Comparison of ENCODE assay signal across 13 cellular contexts in genomic region chr17:82527893-82528292, GRCh38. TPM values are rescaled to one million over a fixed set of nuclear protein-coding genes. Genes with fewer than 3 reads are reported as not detected.
DNase-seq lines count a peak whose midpoint lies in the region; ATAC-seq and TF ChIP-seq lines count a peak whose summit lies in the region.
"Had no signal": no experiment of that assay in that cellular context is flagged by ENCODE, and none has a peak within 500 bp of the region (broad histone marks: within the 10 kb centered on the region; RNA-seq: fewer than 3 reads in every experiment).

No MANE protein-coding gene starts in this region.

- H3K4me2 ChIP-seq in H9 (ENCODE audit: insufficient read depth, insufficient read length, low read length) (no peak overlapping the region), neural progenitor cell (no peak overlapping the region)

- H3K27ac ChIP-seq in H9 (ENCODE audit: insufficient read length, low read depth, low read length) (no peak overlapping the region), epithelial cell of prostate (peak overlapping the region; percentile 92), neural progenitor cell (peak overlapping the region; percentile 53)

- H3K79me1 ChIP-seq in H9 (ENCODE audit: insufficient read depth, low read depth, low read length, poor library complexity, severe bottlenecking): peaks cover 3% of the 10 kb centered on the region

- H3K4me3 ChIP-seq in neural progenitor cell: no peak overlapping the region

- H3T11ph ChIP-seq in H9 (ENCODE audit: low read length): no peak overlapping the region

- H3K36me3 ChIP-seq in neural progenitor cell: no peaks in the 10 kb centered on the region

- H3K23ac ChIP-seq in H9 (ENCODE audit: insufficient read length, low read depth, low read length): no peak overlapping the region

- no peaks in the 10 kb centered on the region for H3K9me3 Mint-ChIP-seq in H9
- H3K9me3 Mint-ChIP-seq in neural progenitor cell: peaks cover 2% of the 10 kb centered on the region
- H3K9me3 Mint-ChIP-seq: CD4-positive, CD25-positive, alpha-beta regulatory T cell; memory B cell had no signal

- H4K8ac ChIP-seq in H9 (replicated peaks; ENCODE audit: insufficient read length, low read depth, low read length): no peak overlapping the region

- peaks cover 24 to 41% of the 10 kb centered on the region in 2 experiments for H3K4me1 Mint-ChIP-seq in H9
- peaks cover 41% of the 10 kb centered on the region for H3K4me1 Mint-ChIP-seq in neural progenitor cell

- peak overlapping the region in 1 of 2 experiments; percentile 32; a peak in 1 of 5 replicates for H3K4me3 Mint-ChIP-seq in H9
- H3K4me3 Mint-ChIP-seq in neural progenitor cell: no peak overlapping the region
- H3K4me3 Mint-ChIP-seq: memory B cell had no signal

- H2BK20ac ChIP-seq in H9 (ENCODE audit: low read depth, low read length, poor library complexity, severe bottlenecking): no peak overlapping the region

- no peak overlapping the region for H3K14ac ChIP-seq in H9 (ENCODE audit: insufficient read depth, low read length)

- peak overlapping the region in 2 of 3 experiments; percentile 65 to 81; a peak in 3 of 7 replicates for H3K27ac Mint-ChIP-seq in H9
- H3K27ac Mint-ChIP-seq in neural progenitor cell: no peak overlapping the region
- H3K27ac Mint-ChIP-seq: memory B cell had no signal

- H4K5ac ChIP-seq in H9 (ENCODE audit: insufficient read length, low read depth, low read length): no peak overlapping the region

- ATAC-seq in stimulated activated naive CD8-positive, alpha-beta T cell treated with anti-CD3 and anti-CD28 coated beads, Interleukin-15, Interleukin-2, amounts not matched to agents 100 U/mL and 50 U/mL, for 24 hours: no peak
- no peak for ATAC-seq in GM19455 (IDR thresholded peaks at IDR 0.05; ENCODE audit: unreplicated experiment)
- ATAC-seq: activated CD4-positive, CD25-positive, alpha-beta regulatory T cell treated with anti-CD3 and anti-CD28 coated beads, Interleukin-2, amount 50 U/mL, for 24 hours had no signal

- no peak overlapping the region for H3K18ac ChIP-seq in H9 (ENCODE audit: insufficient read length, low read depth, low read length)

- H4K20me1 ChIP-seq in H9 (ENCODE audit: control insufficient read depth, insufficient read depth, insufficient read length) (peaks cover 3% of the 10 kb centered on the region), neural progenitor cell (ENCODE audit: low read depth) (peaks cover 98% of the 10 kb centered on the region)

- H2BK120ac ChIP-seq in H9 (ENCODE audit: low read depth, low read length, poor library complexity, severe bottlenecking): no peak overlapping the region

- H3K27me3 Mint-ChIP-seq in H9 (ENCODE audit: low read depth): no peaks in the 10 kb centered on the region; the same call in 1 of the 2 replicates
- H3K27me3 Mint-ChIP-seq in neural progenitor cell (ENCODE audit: insufficient read depth, low read depth): peaks cover 4% of the 10 kb centered on the region
- H3K27me3 Mint-ChIP-seq: CD4-positive, CD25-positive, alpha-beta regulatory T cell; memory B cell had no signal

- H3K9me3 ChIP-seq in H9 (ENCODE audit: control insufficient read depth, low read depth, low read length) (no peaks in the 10 kb centered on the region), neural progenitor cell (ENCODE audit: low read depth) (no peaks in the 10 kb centered on the region)

- H3K9ac ChIP-seq in H9 (ENCODE audit: extremely low read depth, insufficient read length, low read length) (no peak overlapping the region), neural progenitor cell (no peak overlapping the region)

- peaks cover 78% of the 10 kb centered on the region for H3K79me2 ChIP-seq in H9 (ENCODE audit: insufficient read depth, low read length)
- peaks cover 100% of the 10 kb centered on the region for H3K79me2 ChIP-seq in neural progenitor cell (ENCODE audit: low read depth)

- TF ChIP-seq CTCF in H9 (conservative IDR thresholded peaks at IDR 0.05) (no peak), neural progenitor cell (IDR thresholded peaks at IDR 0.05) (no peak)

- H2AFZ ChIP-seq in H9 (ENCODE audit: low read length): no peak overlapping the region
- no peak overlapping the region for H2AFZ ChIP-seq in neural progenitor cell (replicated peaks)

- DNase-seq in AG20443 (ENCODE audit: low spot score): peak; percentile 56
- no peak for DNase-seq in H9
- no peak for DNase-seq in epithelial cell of prostate (ENCODE audit: low read depth, low spot score)
- no peak for DNase-seq in neural progenitor cell (ENCODE audit: low spot score)
- DNase-seq in stimulated activated naive CD8-positive, alpha-beta T cell treated with anti-CD3 and anti-CD28 coated beads, Interleukin-15, Interleukin-2, amounts not matched to agents 100 U/mL and 50 U/mL, for 24 hours: no peak
- DNase-seq in activated CD4-positive, CD25-positive, alpha-beta regulatory T cell treated with anti-CD3 and anti-CD28 coated beads, Interleukin-2, amount 50 U/mL, for 72 hours: no peak
- DNase-seq in amniotic stem cell (lab: John Stamatoyannopoulos, UW): no peak
- DNase-seq: activated naive CD4-positive, alpha-beta T cell treated with Interleukin-2 at 50 U/mL for 16 hours; CD4-positive, CD25-positive, alpha-beta regulatory T cell; NCI-H1417 treated with DMSO at 0.1 percent for 48 hours had no signal

- no peak overlapping the region for H2BK15ac ChIP-seq in H9 (ENCODE audit: low read depth, low read length)

- H2BK5ac ChIP-seq in H9 (ENCODE audit: insufficient read length, low read length): no peak overlapping the region

- H3K36me3 Mint-ChIP-seq in H9 (ENCODE audit: insufficient read depth in 1 of 3, low read depth in 3 of 3) (peaks cover 6 to 9% (median 6%) of the 10 kb centered on the region in 3 experiments), neural progenitor cell (peaks cover 15% of the 10 kb centered on the region)
- H3K36me3 Mint-ChIP-seq: memory B cell had no signal

- no peak overlapping the region for H2BK12ac ChIP-seq in H9 (ENCODE audit: insufficient read length, low read depth, low read length)

- no peak overlapping the region for H2AK5ac ChIP-seq in H9 (ENCODE audit: insufficient read length, low read length)

- no peak overlapping the region for H3K56ac ChIP-seq in H9 (ENCODE audit: insufficient read length, low read depth, low read length)

- no peak overlapping the region for H4K91ac ChIP-seq in H9 (ENCODE audit: insufficient read length, low read depth, low read length)

- H3F3A ChIP-seq in neural progenitor cell (ENCODE audit: low read depth): peaks cover 22% of the 10 kb centered on the region

- no peaks in the 10 kb centered on the region for H3K23me2 ChIP-seq in H9 (ENCODE audit: insufficient read length, low read depth, low read length, poor library complexity, severe bottlenecking)

- H3K4me1 ChIP-seq in H9 (ENCODE audit: insufficient read depth, low read length) (peaks cover 2% of the 10 kb centered on the region; the same call in 1 of the 2 replicates), neural progenitor cell (peaks cover 7% of the 10 kb centered on the region)

- no CpG with 5 or more reads among the region's 8 CpGs for WGBS in H9 (ENCODE audit: extremely low coverage, insufficient read length, low lambda C conversion rate)

- no peak overlapping the region for H3K4ac ChIP-seq in H9 (ENCODE audit: low read depth, low read length)

- no peaks in the 10 kb centered on the region for H3K27me3 ChIP-seq in H9 (ENCODE audit: insufficient read depth, low read length)
- H3K27me3 ChIP-seq in neural progenitor cell: no peaks in the 10 kb centered on the region

RNA-seq across cellular contexts. Expression of gene FOXK2, which starts 8.4 kb away (rescaled TPM):
- 59.6 and 72.0 TPM in 2 replicates for total RNA-seq in H9 (2021)
- total RNA-seq in neural progenitor cell (ENCODE audit: low replicate concordance): 28.1 and 45.9 TPM in 2 replicates
